2 cellular contexts compared by ENCODE assay signal in genomic region chr14:73775339-73776193, GRCh38.
TF ChIP-seq lines count a peak whose summit lies in the region.

No MANE protein-coding gene starts in this region.

TF ChIP-seq in SK-N-SH, 30 proteins besides CTCF, POLR2A, EP300 and RAD21 (continued from another document):
- TF ChIP-seq, protein P1, sequence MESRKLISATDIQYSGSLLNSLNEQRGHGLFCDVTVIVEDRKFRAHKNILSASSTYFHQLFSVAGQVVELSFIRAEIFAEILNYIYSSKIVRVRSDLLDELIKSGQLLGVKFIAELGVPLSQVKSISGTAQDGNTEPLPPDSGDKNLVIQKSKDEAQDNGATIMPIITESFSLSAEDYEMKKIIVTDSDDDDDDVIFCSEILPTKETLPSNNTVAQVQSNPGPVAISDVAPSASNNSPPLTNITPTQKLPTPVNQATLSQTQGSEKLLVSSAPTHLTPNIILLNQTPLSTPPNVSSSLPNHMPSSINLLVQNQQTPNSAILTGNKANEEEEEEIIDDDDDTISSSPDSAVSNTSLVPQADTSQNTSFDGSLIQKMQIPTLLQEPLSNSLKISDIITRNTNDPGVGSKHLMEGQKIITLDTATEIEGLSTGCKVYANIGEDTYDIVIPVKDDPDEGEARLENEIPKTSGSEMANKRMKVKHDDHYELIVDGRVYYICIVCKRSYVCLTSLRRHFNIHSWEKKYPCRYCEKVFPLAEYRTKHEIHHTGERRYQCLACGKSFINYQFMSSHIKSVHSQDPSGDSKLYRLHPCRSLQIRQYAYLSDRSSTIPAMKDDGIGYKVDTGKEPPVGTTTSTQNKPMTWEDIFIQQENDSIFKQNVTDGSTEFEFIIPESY (IDR thresholded peaks at IDR 0.05; ENCODE audit: borderline replicate concordance, low read depth), result no peak
- no peak for TF ChIP-seq RFX5 (IDR thresholded peaks at IDR 0.05; ENCODE audit: low read length)
- TF ChIP-seq, protein P2, sequence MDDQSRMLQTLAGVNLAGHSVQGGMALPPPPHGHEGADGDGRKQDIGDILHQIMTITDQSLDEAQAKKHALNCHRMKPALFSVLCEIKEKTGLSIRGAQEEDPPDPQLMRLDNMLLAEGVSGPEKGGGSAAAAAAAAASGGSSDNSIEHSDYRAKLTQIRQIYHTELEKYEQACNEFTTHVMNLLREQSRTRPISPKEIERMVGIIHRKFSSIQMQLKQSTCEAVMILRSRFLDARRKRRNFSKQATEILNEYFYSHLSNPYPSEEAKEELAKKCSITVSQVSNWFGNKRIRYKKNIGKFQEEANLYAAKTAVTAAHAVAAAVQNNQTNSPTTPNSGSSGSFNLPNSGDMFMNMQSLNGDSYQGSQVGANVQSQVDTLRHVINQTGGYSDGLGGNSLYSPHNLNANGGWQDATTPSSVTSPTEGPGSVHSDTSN (IDR thresholded peaks at IDR 0.05), result no peak
- TF ChIP-seq GATA2 (CRISPR knock-in tag; IDR thresholded peaks at IDR 0.05), result no peak
- no peak for TF ChIP-seq CHD2 (IDR thresholded peaks at IDR 0.05; ENCODE audit: low read length, partially characterized antibody)

TF ChIP-seq in SK-N-SH treated with all-trans-retinoic acid at 6 μM for 48 hours, 23 proteins besides CTCF, POLR2A, EP300 and RAD21 (continued from another document):
- TF ChIP-seq, protein P3, sequence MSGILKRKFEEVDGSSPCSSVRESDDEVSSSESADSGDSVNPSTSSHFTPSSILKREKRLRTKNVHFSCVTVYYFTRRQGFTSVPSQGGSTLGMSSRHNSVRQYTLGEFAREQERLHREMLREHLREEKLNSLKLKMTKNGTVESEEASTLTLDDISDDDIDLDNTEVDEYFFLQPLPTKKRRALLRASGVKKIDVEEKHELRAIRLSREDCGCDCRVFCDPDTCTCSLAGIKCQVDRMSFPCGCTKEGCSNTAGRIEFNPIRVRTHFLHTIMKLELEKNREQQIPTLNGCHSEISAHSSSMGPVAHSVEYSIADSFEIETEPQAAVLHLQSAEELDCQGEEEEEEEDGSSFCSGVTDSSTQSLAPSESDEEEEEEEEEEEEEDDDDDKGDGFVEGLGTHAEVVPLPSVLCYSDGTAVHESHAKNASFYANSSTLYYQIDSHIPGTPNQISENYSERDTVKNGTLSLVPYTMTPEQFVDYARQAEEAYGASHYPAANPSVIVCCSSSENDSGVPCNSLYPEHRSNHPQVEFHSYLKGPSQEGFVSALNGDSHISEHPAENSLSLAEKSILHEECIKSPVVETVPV (CRISPR knock-in tag; IDR thresholded peaks at IDR 0.05), result no peak
